In genomic region chr2:240136013-240136670, GRCh38 we compare ENCODE assay signal across 1 cellular context.
TF ChIP-seq lines count a peak whose summit lies in the region.

Gene COPS9 (minus strand): TSS chr2:240136305. CDS start chr2:240136284, 21 bp downstream.

TF ChIP-seq in HepG2, 621 proteins besides CTCF, POLR2A, EP300 and RAD21 (continued from another document and continues in another):
- TF ChIP-seq TRAFD1 (CRISPR knock-in tag; IDR thresholded peaks at IDR 0.05; ENCODE audit: borderline replicate concordance): no peak
- TF ChIP-seq MLLT10 (CRISPR knock-in tag; IDR thresholded peaks at IDR 0.05): no peak
- no peak for TF ChIP-seq ZNF577 (CRISPR knock-in tag; IDR thresholded peaks at IDR 0.05; ENCODE audit: borderline replicate concordance, low read depth)
- TF ChIP-seq ZC3H13 (CRISPR knock-in tag; IDR thresholded peaks at IDR 0.05): peak; percentile 32; the same call in 1 of the 2 replicates
- TF ChIP-seq TFDP2 (CRISPR knock-in tag; IDR thresholded peaks at IDR 0.05): peak; percentile 61; the same call in 1 of the 2 replicates
- TF ChIP-seq, protein P1, sequence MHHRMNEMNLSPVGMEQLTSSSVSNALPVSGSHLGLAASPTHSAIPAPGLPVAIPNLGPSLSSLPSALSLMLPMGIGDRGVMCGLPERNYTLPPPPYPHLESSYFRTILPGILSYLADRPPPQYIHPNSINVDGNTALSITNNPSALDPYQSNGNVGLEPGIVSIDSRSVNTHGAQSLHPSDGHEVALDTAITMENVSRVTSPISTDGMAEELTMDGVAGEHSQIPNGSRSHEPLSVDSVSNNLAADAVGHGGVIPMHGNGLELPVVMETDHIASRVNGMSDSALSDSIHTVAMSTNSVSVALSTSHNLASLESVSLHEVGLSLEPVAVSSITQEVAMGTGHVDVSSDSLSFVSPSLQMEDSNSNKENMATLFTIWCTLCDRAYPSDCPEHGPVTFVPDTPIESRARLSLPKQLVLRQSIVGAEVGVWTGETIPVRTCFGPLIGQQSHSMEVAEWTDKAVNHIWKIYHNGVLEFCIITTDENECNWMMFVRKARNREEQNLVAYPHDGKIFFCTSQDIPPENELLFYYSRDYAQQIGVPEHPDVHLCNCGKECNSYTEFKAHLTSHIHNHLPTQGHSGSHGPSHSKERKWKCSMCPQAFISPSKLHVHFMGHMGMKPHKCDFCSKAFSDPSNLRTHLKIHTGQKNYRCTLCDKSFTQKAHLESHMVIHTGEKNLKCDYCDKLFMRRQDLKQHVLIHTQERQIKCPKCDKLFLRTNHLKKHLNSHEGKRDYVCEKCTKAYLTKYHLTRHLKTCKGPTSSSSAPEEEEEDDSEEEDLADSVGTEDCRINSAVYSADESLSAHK (CRISPR knock-in tag; IDR thresholded peaks at IDR 0.05; ENCODE audit: borderline replicate concordance): no peak
- TF ChIP-seq HNRNPUL1 (IDR thresholded peaks at IDR 0.05; ENCODE audit: low read depth, low read length): no peak
- TF ChIP-seq, protein P2, sequence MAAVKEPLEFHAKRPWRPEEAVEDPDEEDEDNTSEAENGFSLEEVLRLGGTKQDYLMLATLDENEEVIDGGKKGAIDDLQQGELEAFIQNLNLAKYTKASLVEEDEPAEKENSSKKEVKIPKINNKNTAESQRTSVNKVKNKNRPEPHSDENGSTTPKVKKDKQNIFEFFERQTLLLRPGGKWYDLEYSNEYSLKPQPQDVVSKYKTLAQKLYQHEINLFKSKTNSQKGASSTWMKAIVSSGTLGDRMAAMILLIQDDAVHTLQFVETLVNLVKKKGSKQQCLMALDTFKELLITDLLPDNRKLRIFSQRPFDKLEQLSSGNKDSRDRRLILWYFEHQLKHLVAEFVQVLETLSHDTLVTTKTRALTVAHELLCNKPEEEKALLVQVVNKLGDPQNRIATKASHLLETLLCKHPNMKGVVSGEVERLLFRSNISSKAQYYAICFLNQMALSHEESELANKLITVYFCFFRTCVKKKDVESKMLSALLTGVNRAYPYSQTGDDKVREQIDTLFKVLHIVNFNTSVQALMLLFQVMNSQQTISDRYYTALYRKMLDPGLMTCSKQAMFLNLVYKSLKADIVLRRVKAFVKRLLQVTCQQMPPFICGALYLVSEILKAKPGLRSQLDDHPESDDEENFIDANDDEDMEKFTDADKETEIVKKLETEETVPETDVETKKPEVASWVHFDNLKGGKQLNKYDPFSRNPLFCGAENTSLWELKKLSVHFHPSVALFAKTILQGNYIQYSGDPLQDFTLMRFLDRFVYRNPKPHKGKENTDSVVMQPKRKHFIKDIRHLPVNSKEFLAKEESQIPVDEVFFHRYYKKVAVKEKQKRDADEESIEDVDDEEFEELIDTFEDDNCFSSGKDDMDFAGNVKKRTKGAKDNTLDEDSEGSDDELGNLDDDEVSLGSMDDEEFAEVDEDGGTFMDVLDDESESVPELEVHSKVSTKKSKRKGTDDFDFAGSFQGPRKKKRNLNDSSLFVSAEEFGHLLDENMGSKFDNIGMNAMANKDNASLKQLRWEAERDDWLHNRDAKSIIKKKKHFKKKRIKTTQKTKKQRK (IDR thresholded peaks at IDR 0.05; ENCODE audit: low read length): no peak
- TF ChIP-seq TAF15 (IDR thresholded peaks at IDR 0.05; ENCODE audit: low read depth, low read length, poor library complexity, severe bottlenecking): peak; percentile 44
- TF ChIP-seq, protein P3, sequence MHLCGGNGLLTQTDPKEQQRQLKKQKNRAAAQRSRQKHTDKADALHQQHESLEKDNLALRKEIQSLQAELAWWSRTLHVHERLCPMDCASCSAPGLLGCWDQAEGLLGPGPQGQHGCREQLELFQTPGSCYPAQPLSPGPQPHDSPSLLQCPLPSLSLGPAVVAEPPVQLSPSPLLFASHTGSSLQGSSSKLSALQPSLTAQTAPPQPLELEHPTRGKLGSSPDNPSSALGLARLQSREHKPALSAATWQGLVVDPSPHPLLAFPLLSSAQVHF (CRISPR knock-in tag; IDR thresholded peaks at IDR 0.05): no peak
- 0 out of 2 replicates have a peak, but pooled peaks have one; percentile 61 for TF ChIP-seq ZNF136 (CRISPR knock-in tag; IDR thresholded peaks at IDR 0.05; ENCODE audit: low read depth)
- peak; percentile 97 for TF ChIP-seq PHF8 (CRISPR knock-in tag; IDR thresholded peaks at IDR 0.05)
- no peak for TF ChIP-seq ZNF17 (CRISPR knock-in tag; IDR thresholded peaks at IDR 0.05)
- TF ChIP-seq ZNF33A (CRISPR knock-in tag; IDR thresholded peaks at IDR 0.05; ENCODE audit: borderline replicate concordance): no peak
- TF ChIP-seq ZNF234 (CRISPR knock-in tag; conservative IDR thresholded peaks at IDR 0.05): no peak
- TF ChIP-seq ZKSCAN5 (CRISPR knock-in tag; IDR thresholded peaks at IDR 0.05): no peak; the same call in 1 of the 2 replicates
- TF ChIP-seq, protein P4, sequence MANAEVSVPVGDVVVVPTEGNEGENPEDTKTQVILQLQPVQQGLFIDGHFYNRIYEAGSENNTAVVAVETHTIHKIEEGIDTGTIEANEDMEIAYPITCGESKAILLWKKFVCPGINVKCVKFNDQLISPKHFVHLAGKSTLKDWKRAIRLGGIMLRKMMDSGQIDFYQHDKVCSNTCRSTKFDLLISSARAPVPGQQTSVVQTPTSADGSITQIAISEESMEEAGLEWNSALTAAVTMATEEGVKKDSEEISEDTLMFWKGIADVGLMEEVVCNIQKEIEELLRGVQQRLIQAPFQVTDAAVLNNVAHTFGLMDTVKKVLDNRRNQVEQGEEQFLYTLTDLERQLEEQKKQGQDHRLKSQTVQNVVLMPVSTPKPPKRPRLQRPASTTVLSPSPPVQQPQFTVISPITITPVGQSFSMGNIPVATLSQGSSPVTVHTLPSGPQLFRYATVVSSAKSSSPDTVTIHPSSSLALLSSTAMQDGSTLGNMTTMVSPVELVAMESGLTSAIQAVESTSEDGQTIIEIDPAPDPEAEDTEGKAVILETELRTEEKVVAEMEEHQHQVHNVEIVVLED (CRISPR knock-in tag; IDR thresholded peaks at IDR 0.05; ENCODE audit: borderline replicate concordance): peak; percentile 79
- peak; percentile 61; the same call in 1 of the 2 replicates for TF ChIP-seq ESRRA (CRISPR knock-in tag; IDR thresholded peaks at IDR 0.05; ENCODE audit: low read depth)
- no peak for TF ChIP-seq SMARCC2 (IDR thresholded peaks at IDR 0.05)
- TF ChIP-seq SAP130 (CRISPR knock-in tag; IDR thresholded peaks at IDR 0.05; ENCODE audit: low read depth): peak; percentile 95
- TF ChIP-seq, protein P5, sequence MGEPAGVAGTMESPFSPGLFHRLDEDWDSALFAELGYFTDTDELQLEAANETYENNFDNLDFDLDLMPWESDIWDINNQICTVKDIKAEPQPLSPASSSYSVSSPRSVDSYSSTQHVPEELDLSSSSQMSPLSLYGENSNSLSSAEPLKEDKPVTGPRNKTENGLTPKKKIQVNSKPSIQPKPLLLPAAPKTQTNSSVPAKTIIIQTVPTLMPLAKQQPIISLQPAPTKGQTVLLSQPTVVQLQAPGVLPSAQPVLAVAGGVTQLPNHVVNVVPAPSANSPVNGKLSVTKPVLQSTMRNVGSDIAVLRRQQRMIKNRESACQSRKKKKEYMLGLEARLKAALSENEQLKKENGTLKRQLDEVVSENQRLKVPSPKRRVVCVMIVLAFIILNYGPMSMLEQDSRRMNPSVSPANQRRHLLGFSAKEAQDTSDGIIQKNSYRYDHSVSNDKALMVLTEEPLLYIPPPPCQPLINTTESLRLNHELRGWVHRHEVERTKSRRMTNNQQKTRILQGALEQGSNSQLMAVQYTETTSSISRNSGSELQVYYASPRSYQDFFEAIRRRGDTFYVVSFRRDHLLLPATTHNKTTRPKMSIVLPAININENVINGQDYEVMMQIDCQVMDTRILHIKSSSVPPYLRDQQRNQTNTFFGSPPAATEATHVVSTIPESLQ (CRISPR knock-in tag; conservative IDR thresholded peaks at IDR 0.05): no peak
- no peak for TF ChIP-seq FOXA3 (CRISPR knock-in tag; IDR thresholded peaks at IDR 0.05)
- TF ChIP-seq ZNF703 (CRISPR knock-in tag; IDR thresholded peaks at IDR 0.05; ENCODE audit: borderline replicate concordance): 0 out of 2 replicates have a peak, but pooled peaks have one; percentile 82
- TF ChIP-seq TARDBP (CRISPR knock-in tag; IDR thresholded peaks at IDR 0.05): peak; percentile 85
- TF ChIP-seq ZEB1 (IDR thresholded peaks at IDR 0.05; ENCODE audit: insufficient replicate concordance, low read depth): no peak
- peak; percentile 93 for TF ChIP-seq THAP11 (CRISPR knock-in tag; IDR thresholded peaks at IDR 0.05)
- 0 out of 2 replicates have a peak, but pooled peaks have one; percentile 57 for TF ChIP-seq HOXD1 (CRISPR knock-in tag; IDR thresholded peaks at IDR 0.05)
- no peak; the same call in 1 of the 2 replicates for TF ChIP-seq SP2 (CRISPR knock-in tag; IDR thresholded peaks at IDR 0.05)
- no peak for TF ChIP-seq RFX5 (IDR thresholded peaks at IDR 0.05; ENCODE audit: low read depth, low read length)
- peak; percentile 15 for TF ChIP-seq TEAD3 (CRISPR knock-in tag; optimal IDR thresholded peaks at IDR 0.05; ENCODE audit: borderline replicate concordance)
- TF ChIP-seq SOX5 (CRISPR knock-in tag; IDR thresholded peaks at IDR 0.05; ENCODE audit: borderline replicate concordance): peak; percentile 57; the same call in 1 of the 2 replicates
- TF ChIP-seq, protein P6, sequence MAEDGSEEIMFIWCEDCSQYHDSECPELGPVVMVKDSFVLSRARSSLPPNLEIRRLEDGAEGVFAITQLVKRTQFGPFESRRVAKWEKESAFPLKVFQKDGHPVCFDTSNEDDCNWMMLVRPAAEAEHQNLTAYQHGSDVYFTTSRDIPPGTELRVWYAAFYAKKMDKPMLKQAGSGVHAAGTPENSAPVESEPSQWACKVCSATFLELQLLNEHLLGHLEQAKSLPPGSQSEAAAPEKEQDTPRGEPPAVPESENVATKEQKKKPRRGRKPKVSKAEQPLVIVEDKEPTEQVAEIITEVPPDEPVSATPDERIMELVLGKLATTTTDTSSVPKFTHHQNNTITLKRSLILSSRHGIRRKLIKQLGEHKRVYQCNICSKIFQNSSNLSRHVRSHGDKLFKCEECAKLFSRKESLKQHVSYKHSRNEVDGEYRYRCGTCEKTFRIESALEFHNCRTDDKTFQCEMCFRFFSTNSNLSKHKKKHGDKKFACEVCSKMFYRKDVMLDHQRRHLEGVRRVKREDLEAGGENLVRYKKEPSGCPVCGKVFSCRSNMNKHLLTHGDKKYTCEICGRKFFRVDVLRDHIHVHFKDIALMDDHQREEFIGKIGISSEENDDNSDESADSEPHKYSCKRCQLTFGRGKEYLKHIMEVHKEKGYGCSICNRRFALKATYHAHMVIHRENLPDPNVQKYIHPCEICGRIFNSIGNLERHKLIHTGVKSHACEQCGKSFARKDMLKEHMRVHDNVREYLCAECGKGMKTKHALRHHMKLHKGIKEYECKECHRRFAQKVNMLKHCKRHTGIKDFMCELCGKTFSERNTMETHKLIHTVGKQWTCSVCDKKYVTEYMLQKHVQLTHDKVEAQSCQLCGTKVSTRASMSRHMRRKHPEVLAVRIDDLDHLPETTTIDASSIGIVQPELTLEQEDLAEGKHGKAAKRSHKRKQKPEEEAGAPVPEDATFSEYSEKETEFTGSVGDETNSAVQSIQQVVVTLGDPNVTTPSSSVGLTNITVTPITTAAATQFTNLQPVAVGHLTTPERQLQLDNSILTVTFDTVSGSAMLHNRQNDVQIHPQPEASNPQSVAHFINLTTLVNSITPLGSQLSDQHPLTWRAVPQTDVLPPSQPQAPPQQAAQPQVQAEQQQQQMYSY (CRISPR knock-in tag; IDR thresholded peaks at IDR 0.05): no peak
- no peak; the same call in 1 of the 2 replicates for TF ChIP-seq ZNF607 (CRISPR knock-in tag; IDR thresholded peaks at IDR 0.05; ENCODE audit: borderline replicate concordance)
- peak; percentile 98 for TF ChIP-seq SPEN (CRISPR knock-in tag; IDR thresholded peaks at IDR 0.05; ENCODE audit: low read depth)
- TF ChIP-seq HNF4A (CRISPR knock-in tag; IDR thresholded peaks at IDR 0.05): no peak; the same call in 1 of the 2 replicates
- peak; percentile 41; the same call in 1 of the 2 replicates for TF ChIP-seq FOXK1 (CRISPR knock-in tag; IDR thresholded peaks at IDR 0.05; ENCODE audit: borderline replicate concordance, low read depth)
- TF ChIP-seq, protein P7, sequence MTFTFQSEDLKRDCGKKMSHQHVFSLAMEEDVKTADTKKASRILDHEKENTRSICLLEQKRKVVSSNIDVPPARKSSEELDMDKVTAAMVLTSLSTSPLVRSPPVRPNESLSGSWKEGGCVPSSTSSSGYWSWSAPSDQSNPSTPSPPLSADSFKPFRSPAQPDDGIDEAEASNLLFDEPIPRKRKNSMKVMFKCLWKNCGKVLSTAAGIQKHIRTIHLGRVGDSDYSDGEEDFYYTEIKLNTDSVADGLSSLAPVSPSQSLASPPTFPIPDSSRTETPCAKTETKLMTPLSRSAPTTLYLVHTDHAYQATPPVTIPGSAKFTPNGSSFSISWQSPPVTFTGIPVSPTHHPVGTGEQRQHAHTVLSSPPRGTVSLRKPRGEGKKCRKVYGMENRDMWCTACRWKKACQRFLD (CRISPR knock-in tag; IDR thresholded peaks at IDR 0.05; ENCODE audit: borderline replicate concordance): no peak; the same call in 1 of the 2 replicates
- TF ChIP-seq SSRP1 (CRISPR knock-in tag; IDR thresholded peaks at IDR 0.05): no peak
- TF ChIP-seq ZNF615 (CRISPR knock-in tag; IDR thresholded peaks at IDR 0.05; ENCODE audit: borderline replicate concordance): 0 out of 2 replicates have a peak, but pooled peaks have one; percentile 54
- 0 out of 2 replicates have a peak, but pooled peaks have one; percentile 40 for TF ChIP-seq PAX8 (CRISPR knock-in tag; IDR thresholded peaks at IDR 0.05; ENCODE audit: borderline replicate concordance)
- TF ChIP-seq ZGPAT (CRISPR knock-in tag; IDR thresholded peaks at IDR 0.05): peak; percentile 81; the same call in 1 of the 2 replicates
